23 cellular contexts compared by ENCODE assay signal in the genomic region with DNA sequence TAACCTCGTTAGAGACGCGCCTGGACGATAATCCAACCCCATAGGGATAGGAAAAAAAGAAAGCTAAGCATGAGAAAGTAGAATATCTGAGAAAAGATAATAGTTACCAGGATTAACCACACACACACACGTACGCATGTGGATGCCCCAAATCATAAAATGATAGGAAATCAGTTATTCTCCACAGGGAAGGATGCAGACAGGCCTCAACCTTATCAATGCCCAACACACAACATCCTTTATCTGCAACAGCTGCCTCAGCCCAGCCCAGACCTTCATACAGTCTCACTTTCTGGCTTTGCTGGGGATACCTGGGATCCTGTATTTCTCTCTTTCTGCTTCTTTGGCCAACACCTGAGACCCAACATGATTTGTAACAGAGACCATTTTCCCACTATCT.
"Had no signal": no experiment of that assay in that cellular context is flagged by ENCODE, and none has a peak within 500 bp of the region (broad histone marks: within the 10 kb centered on the region; RNA-seq: fewer than 3 reads in every experiment).

No MANE protein-coding gene starts in this region.

- H3K4me1 ChIP-seq: SJSA1 had no signal

- H3K27me3 ChIP-seq: MG63, SJSA1 had no signal

- DNase-seq: Karpas-422, KG1, MG63, NCI-H1092, NCI-H1105 treated with DMSO at 0.1 percent for 48 hours, NCI-H1417 treated with DMSO at 0.1 percent for 48 hours, NCI-H146, NCI-H1694 treated with DMSO at 0.1 percent for 48 hours, NCI-H1930, NCI-H2081, NCI-H2107, NCI-H226, NCI-H446, NCI-H510A, NCI-H524 treated with DMSO at 0.1 percent for 48 hours, NCI-H69, Right ventricle myocardium superior, RPMI8226, SIG-M5, SW 1271, T-helper 1 cell had no signal

- H3K9me3 ChIP-seq: MG63, SJSA1 had no signal

- H3K27ac ChIP-seq: SJSA1, SK-N-MC had no signal

- H3K36me3 ChIP-seq: MG63 had no signal

- H3K4me3 ChIP-seq: MG63, SJSA1, SK-N-MC had no signal
